1 cellular context compared by ENCODE assay signal in the genomic region with DNA sequence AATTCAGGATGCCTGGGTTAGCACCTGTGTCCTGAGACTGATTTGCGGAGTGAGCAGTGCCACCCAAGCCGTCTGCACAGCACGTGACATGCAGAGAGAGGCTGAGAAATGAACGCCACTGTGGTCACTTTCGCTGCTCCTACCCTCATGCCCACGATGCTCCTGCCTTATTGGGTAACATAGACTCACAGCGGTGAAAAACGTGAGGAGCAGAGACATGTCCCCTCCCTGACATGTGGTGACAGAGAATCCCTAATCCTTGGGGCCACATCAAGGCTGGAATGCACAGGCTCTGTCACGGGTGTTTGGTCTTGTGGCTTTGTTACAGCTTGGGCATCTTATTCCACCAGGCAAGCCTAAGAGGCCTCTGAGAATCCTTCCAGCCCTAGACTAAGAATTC.
TF ChIP-seq lines count a peak whose summit lies in the region.

No MANE protein-coding gene starts in this region.

TF ChIP-seq in H1, 55 proteins besides CTCF, POLR2A, EP300 and RAD21:
- TF ChIP-seq CTBP2 (IDR thresholded peaks at IDR 0.05; ENCODE audit: borderline replicate concordance, insufficient read depth, insufficient read length, low read length) (no peak), TEAD4 (IDR thresholded peaks at IDR 0.05; ENCODE audit: low read depth, low read length) (no peak), YY1 (IDR thresholded peaks at IDR 0.05; ENCODE audit: low read depth, low read length) (no peak), RBBP5 (IDR thresholded peaks at IDR 0.05; ENCODE audit: borderline replicate concordance, low read depth, low read length) (no peak), KDM1A (IDR thresholded peaks at IDR 0.05; ENCODE audit: borderline replicate concordance, low read length) (no peak), SIX5 (IDR thresholded peaks at IDR 0.05; ENCODE audit: low read depth, low read length) (no peak), ASH2L (IDR thresholded peaks at IDR 0.05; ENCODE audit: low read length) (no peak), ATF3 (IDR thresholded peaks at IDR 0.05; ENCODE audit: insufficient read depth, low read depth, low read length) (no peak), SIN3A (conservative IDR thresholded peaks at IDR 0.05 in 1 of 2, IDR thresholded peaks at IDR 0.05 in 1 of 2; ENCODE audit: low read depth in 1 of 2, low read length in 2 of 2) (no peak), RNF2 (IDR thresholded peaks at IDR 0.05; ENCODE audit: borderline replicate concordance, low read depth, low read length, missing control alignments, poor library complexity, severe bottlenecking) (no peak), TAF1 (IDR thresholded peaks at IDR 0.05; ENCODE audit: low read depth, low read length) (no peak), EZH2 (IDR thresholded peaks at IDR 0.05; ENCODE audit: low read depth, low read length, severe bottlenecking) (no peak), SIRT6 (IDR thresholded peaks at IDR 0.05; ENCODE audit: low read length) (no peak), GABPA (IDR thresholded peaks at IDR 0.05; ENCODE audit: borderline replicate concordance, insufficient read depth, low read length) (no peak), GTF2F1 (IDR thresholded peaks at IDR 0.05; ENCODE audit: borderline replicate concordance, low read depth, low read length) (no peak), SP4 (IDR thresholded peaks at IDR 0.05; ENCODE audit: low read length) (no peak)
- TF ChIP-seq, protein P1, sequence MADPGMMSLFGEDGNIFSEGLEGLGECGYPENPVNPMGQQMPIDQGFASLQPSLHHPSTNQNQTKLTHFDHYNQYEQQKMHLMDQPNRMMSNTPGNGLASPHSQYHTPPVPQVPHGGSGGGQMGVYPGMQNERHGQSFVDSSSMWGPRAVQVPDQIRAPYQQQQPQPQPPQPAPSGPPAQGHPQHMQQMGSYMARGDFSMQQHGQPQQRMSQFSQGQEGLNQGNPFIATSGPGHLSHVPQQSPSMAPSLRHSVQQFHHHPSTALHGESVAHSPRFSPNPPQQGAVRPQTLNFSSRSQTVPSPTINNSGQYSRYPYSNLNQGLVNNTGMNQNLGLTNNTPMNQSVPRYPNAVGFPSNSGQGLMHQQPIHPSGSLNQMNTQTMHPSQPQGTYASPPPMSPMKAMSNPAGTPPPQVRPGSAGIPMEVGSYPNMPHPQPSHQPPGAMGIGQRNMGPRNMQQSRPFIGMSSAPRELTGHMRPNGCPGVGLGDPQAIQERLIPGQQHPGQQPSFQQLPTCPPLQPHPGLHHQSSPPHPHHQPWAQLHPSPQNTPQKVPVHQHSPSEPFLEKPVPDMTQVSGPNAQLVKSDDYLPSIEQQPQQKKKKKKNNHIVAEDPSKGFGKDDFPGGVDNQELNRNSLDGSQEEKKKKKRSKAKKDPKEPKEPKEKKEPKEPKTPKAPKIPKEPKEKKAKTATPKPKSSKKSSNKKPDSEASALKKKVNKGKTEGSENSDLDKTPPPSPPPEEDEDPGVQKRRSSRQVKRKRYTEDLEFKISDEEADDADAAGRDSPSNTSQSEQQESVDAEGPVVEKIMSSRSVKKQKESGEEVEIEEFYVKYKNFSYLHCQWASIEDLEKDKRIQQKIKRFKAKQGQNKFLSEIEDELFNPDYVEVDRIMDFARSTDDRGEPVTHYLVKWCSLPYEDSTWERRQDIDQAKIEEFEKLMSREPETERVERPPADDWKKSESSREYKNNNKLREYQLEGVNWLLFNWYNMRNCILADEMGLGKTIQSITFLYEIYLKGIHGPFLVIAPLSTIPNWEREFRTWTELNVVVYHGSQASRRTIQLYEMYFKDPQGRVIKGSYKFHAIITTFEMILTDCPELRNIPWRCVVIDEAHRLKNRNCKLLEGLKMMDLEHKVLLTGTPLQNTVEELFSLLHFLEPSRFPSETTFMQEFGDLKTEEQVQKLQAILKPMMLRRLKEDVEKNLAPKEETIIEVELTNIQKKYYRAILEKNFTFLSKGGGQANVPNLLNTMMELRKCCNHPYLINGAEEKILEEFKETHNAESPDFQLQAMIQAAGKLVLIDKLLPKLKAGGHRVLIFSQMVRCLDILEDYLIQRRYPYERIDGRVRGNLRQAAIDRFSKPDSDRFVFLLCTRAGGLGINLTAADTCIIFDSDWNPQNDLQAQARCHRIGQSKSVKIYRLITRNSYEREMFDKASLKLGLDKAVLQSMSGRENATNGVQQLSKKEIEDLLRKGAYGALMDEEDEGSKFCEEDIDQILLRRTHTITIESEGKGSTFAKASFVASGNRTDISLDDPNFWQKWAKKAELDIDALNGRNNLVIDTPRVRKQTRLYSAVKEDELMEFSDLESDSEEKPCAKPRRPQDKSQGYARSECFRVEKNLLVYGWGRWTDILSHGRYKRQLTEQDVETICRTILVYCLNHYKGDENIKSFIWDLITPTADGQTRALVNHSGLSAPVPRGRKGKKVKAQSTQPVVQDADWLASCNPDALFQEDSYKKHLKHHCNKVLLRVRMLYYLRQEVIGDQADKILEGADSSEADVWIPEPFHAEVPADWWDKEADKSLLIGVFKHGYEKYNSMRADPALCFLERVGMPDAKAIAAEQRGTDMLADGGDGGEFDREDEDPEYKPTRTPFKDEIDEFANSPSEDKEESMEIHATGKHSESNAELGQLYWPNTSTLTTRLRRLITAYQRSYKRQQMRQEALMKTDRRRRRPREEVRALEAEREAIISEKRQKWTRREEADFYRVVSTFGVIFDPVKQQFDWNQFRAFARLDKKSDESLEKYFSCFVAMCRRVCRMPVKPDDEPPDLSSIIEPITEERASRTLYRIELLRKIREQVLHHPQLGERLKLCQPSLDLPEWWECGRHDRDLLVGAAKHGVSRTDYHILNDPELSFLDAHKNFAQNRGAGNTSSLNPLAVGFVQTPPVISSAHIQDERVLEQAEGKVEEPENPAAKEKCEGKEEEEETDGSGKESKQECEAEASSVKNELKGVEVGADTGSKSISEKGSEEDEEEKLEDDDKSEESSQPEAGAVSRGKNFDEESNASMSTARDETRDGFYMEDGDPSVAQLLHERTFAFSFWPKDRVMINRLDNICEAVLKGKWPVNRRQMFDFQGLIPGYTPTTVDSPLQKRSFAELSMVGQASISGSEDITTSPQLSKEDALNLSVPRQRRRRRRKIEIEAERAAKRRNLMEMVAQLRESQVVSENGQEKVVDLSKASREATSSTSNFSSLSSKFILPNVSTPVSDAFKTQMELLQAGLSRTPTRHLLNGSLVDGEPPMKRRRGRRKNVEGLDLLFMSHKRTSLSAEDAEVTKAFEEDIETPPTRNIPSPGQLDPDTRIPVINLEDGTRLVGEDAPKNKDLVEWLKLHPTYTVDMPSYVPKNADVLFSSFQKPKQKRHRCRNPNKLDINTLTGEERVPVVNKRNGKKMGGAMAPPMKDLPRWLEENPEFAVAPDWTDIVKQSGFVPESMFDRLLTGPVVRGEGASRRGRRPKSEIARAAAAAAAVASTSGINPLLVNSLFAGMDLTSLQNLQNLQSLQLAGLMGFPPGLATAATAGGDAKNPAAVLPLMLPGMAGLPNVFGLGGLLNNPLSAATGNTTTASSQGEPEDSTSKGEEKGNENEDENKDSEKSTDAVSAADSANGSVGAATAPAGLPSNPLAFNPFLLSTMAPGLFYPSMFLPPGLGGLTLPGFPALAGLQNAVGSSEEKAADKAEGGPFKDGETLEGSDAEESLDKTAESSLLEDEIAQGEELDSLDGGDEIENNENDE (IDR thresholded peaks at IDR 0.05; ENCODE audit: insufficient replicate concordance, low read length) = no peak
- TF ChIP-seq, protein P2, sequence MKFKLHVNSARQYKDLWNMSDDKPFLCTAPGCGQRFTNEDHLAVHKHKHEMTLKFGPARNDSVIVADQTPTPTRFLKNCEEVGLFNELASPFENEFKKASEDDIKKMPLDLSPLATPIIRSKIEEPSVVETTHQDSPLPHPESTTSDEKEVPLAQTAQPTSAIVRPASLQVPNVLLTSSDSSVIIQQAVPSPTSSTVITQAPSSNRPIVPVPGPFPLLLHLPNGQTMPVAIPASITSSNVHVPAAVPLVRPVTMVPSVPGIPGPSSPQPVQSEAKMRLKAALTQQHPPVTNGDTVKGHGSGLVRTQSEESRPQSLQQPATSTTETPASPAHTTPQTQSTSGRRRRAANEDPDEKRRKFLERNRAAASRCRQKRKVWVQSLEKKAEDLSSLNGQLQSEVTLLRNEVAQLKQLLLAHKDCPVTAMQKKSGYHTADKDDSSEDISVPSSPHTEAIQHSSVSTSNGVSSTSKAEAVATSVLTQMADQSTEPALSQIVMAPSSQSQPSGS (IDR thresholded peaks at IDR 0.05; ENCODE audit: low read length) = no peak
